8 cellular contexts compared by ENCODE assay signal in genomic region chr20:31595654-31596411, GRCh38. TPM values are rescaled to one million over a fixed set of nuclear protein-coding genes. Genes with fewer than 3 reads are reported as not detected.
DNase-seq lines count a peak whose midpoint lies in the region; ATAC-seq, FAIRE-seq and TF ChIP-seq lines count a peak whose summit lies in the region.

No MANE protein-coding gene starts in this region.

- H3K9me3 Mint-ChIP-seq in mesothelial cell of epicardium, result no peaks in the 10 kb centered on the region
- no peaks in the 10 kb centered on the region for H3K9me3 Mint-ChIP-seq in activated T-helper 2 cell treated with anti-CD3 and anti-CD28 coated beads, Interferon-gamma antibody, Interleukin-2, Interleukin-4, amounts not matched to agents 10 μg/mL and 5 μg/mL and 100 μg/mL, durations not matched to agents 14 hours and 24 hours and 36 hours

- intact Hi-C loops in activated T-helper 2 cell treated with anti-CD3 and anti-CD28 coated beads, Interferon-gamma antibody, Interleukin-2, Interleukin-4, amounts not matched to agents 10 μg/mL and 5 μg/mL and 100 μg/mL, durations not matched to agents 14 hours and 24 hours and 36 hours (cut with micrococcal nuclease), result no loop called here

- TF ChIP-seq RAD21 in H1 (IDR thresholded peaks at IDR 0.05 in 1 of 2, conservative IDR thresholded peaks at IDR 0.05 in 1 of 2; ENCODE audit: low read depth in 2 of 2, low read length in 2 of 2), result no peak

- H3K4me3 ChIP-seq in H1 (ENCODE audit: extremely low read depth in 1 of 4, insufficient read depth in 2 of 4, low read depth in 3 of 4, low read length in 4 of 4), result peak overlapping the region in 1 of 4 experiments; percentile 16; a peak in 1 of 8 replicates

- CTCF ChIA-PET in H1 (lab: Charles Lee; ENCODE audit: partially characterized antibody), result interaction anchor here (0.7 to 32.8 kb wide), 6 partner anchors 9 to 93 kb away, joined by 3 to 1559 read pairs (median 3); partner anchors contain the start of gene ID1

- peak overlapping the region; percentile 100 for H2BK12ac ChIP-seq in H1 (ENCODE audit: low read depth, low read length)

- WGBS in H1 (ENCODE audit: extremely low coverage in 1 of 2, insufficient coverage in 1 of 2, insufficient read length in 1 of 2, insufficient replicate concordance in 2 of 2, low coverage in 1 of 2, low lambda C conversion rate in 2 of 2, missing lambda C conversion rate in 1 of 2), 2 experiments, result 38% methylated on average over 15 of the region's 15 CpGs; no CpG with 5 or more reads in 1 of the 2 experiments

- H2BK20ac ChIP-seq in H1 (ENCODE audit: low read length), result peak overlapping the region; percentile 92

- H3K4me2 ChIP-seq in H1 (ENCODE audit: insufficient read depth in 1 of 2, low read depth in 2 of 2, low read length in 2 of 2), result peak overlapping the region; percentile 14 to 42; a peak in 2 of 4 replicates

- peak overlapping the region; percentile 94 for H3K27ac Mint-ChIP-seq in mesothelial cell of epicardium
- no peak overlapping the region for H3K27ac Mint-ChIP-seq in activated T-helper 2 cell treated with anti-CD3 and anti-CD28 coated beads, Interferon-gamma antibody, Interleukin-2, Interleukin-4, amounts not matched to agents 10 μg/mL and 5 μg/mL and 100 μg/mL, durations not matched to agents 14 hours and 24 hours and 36 hours

- DNase-seq in AG08396 (ENCODE audit: low spot score) (peak; percentile 89), NCI-H2227 treated with DMSO at 0.1 percent for 48 hours (lab: John Stamatoyannopoulos, UW) (peak; percentile 63), H1 (ENCODE audit: low read depth in 1 of 2, low spot score in 2 of 2) (peak; percentile 78 to 90), mesothelial cell of epicardium (ENCODE audit: low spot score in 2 of 2, unreplicated experiment in 2 of 2) (peak in 1 of 2 experiments; percentile 55), NCI-H510A treated with DMSO at 0.1 percent for 48 hours (lab: John Stamatoyannopoulos, UW) (no peak)
- DNase-seq in activated T-helper 2 cell treated with anti-CD3 and anti-CD28 coated beads, Interferon-gamma antibody, Interleukin-2, Interleukin-4, amounts not matched to agents 10 μg/mL and 5 μg/mL and 100 μg/mL, durations not matched to agents 14 hours and 24 hours and 36 hours (ENCODE audit: low spot score), result no peak

- H2BK5ac ChIP-seq in H1 (ENCODE audit: low read depth, low read length), result peak overlapping the region; percentile 100

- H3K9ac ChIP-seq in H1 (replicated peaks in 1 of 4; ENCODE audit: extremely low read depth in 1 of 4, low read depth in 3 of 4, low read length in 3 of 4), result peak overlapping the region in 3 of 4 experiments; percentile 1 to 42 (median 25); a peak in 2 of 7 replicates

- ATAC-seq in HG02981 (IDR thresholded peaks at IDR 0.05; ENCODE audit: unreplicated experiment), result no peak
- no peak for ATAC-seq in HG03565 (IDR thresholded peaks at IDR 0.05; ENCODE audit: unreplicated experiment)

- H3K27me3 Mint-ChIP-seq in mesothelial cell of epicardium (ENCODE audit: low read depth), result no peaks in the 10 kb centered on the region
- peaks cover 1% of the 10 kb centered on the region for H3K27me3 Mint-ChIP-seq in activated T-helper 2 cell treated with anti-CD3 and anti-CD28 coated beads, Interferon-gamma antibody, Interleukin-2, Interleukin-4, amounts not matched to agents 10 μg/mL and 5 μg/mL and 100 μg/mL, durations not matched to agents 14 hours and 24 hours and 36 hours (ENCODE audit: low read depth)

- peak overlapping the region; percentile 74; the same call in 1 of the 2 replicates for H2BK15ac ChIP-seq in H1 (ENCODE audit: low read length)

- H4K91ac ChIP-seq in H1 (replicated peaks; ENCODE audit: insufficient read length, low read length), result peak overlapping the region; percentile 97

- H3K23me2 ChIP-seq in H1 (ENCODE audit: low read depth, low read length), result no peaks in the 10 kb centered on the region

- H3K4me1 Mint-ChIP-seq in mesothelial cell of epicardium, result peaks cover 25% of the 10 kb centered on the region
- no peaks in the 10 kb centered on the region for H3K4me1 Mint-ChIP-seq in activated T-helper 2 cell treated with anti-CD3 and anti-CD28 coated beads, Interferon-gamma antibody, Interleukin-2, Interleukin-4, amounts not matched to agents 10 μg/mL and 5 μg/mL and 100 μg/mL, durations not matched to agents 14 hours and 24 hours and 36 hours (ENCODE audit: low read depth)

- peak overlapping the region; percentile 100 for H3K18ac ChIP-seq in H1 (ENCODE audit: extremely low read depth, low read length)

- no peak overlapping the region for H3K4me3 Mint-ChIP-seq in mesothelial cell of epicardium
- no peak overlapping the region for H3K4me3 Mint-ChIP-seq in activated T-helper 2 cell treated with anti-CD3 and anti-CD28 coated beads, Interferon-gamma antibody, Interleukin-2, Interleukin-4, amounts not matched to agents 10 μg/mL and 5 μg/mL and 100 μg/mL, durations not matched to agents 14 hours and 24 hours and 36 hours (ENCODE audit: low read depth)

- H3K4ac ChIP-seq in H1 (replicated peaks; ENCODE audit: insufficient read length, low read depth, low read length), result peak overlapping the region; percentile 35

- H3K23ac ChIP-seq in H1 (ENCODE audit: insufficient read length), result no peak overlapping the region

- peak overlapping the region; percentile 72 for H4K5ac ChIP-seq in H1 (ENCODE audit: insufficient read length, low read depth, low read length)

- peak; percentile 92 for FAIRE-seq in H1 (lab: Jason Lieb, UNC)

- peak overlapping the region; percentile 97 for H2AK5ac ChIP-seq in H1 (ENCODE audit: low read depth, low read length)

- H3K14ac ChIP-seq in H1 (ENCODE audit: insufficient read length), result no peak overlapping the region

- H4K8ac ChIP-seq in H1 (ENCODE audit: extremely low read depth, insufficient read depth, low read length), result peak overlapping the region; percentile 91

- H3K27ac ChIP-seq in H1 (ENCODE audit: low read depth, low read length), result peak overlapping the region; percentile 69; the same call in 1 of the 2 replicates

- peaks cover 23 to 32% (median 24%) of the 10 kb centered on the region in 4 experiments for H3K4me1 ChIP-seq in H1 (replicated peaks in 1 of 4; ENCODE audit: control insufficient read depth in 3 of 4, insufficient read depth in 4 of 4, low read length in 3 of 4)

- H3K36me3 ChIP-seq in H1 (ENCODE audit: control insufficient read depth in 2 of 4, insufficient read depth in 4 of 4, low read length in 3 of 4), result no peaks in the 10 kb centered on the region

- TF ChIP-seq POLR2A in H1 (IDR thresholded peaks at IDR 0.05; ENCODE audit: control extremely low read depth in 1 of 2, low read depth in 2 of 2, low read length in 2 of 2), result peak in 1 of 2 experiments; percentile 53; a peak in 1 of 3 replicates

- POLR2A ChIA-PET in H1 (lab: Charles Lee; ENCODE audit: partially characterized antibody), result interaction anchor here (1.5 to 26.1 kb wide), 5 partner anchors 11 to 44 kb away, joined by 4 to 1033 read pairs (median 48); partner anchors contain the start of gene ID1

- no peaks in the 10 kb centered on the region for H3K79me2 ChIP-seq in H1 (ENCODE audit: control insufficient read depth in 1 of 2, insufficient read depth in 2 of 2, low read length in 2 of 2)

- TF ChIP-seq CTCF in H1 (IDR thresholded peaks at IDR 0.05; ENCODE audit: control extremely low read depth in 1 of 3, insufficient read depth in 1 of 3, low read depth in 1 of 3, low read length in 3 of 3) (no peak; a peak in 1 of 4 replicates), mesothelial cell of epicardium (IDR thresholded peaks at IDR 0.05; ENCODE audit: unreplicated experiment) (no peak)

- H4K20me1 ChIP-seq in H1 (replicated peaks in 1 of 2; ENCODE audit: control insufficient read depth in 1 of 2, insufficient read depth in 2 of 2, low read length in 2 of 2), result no peaks in the 10 kb centered on the region

- H3K79me1 ChIP-seq in H1 (ENCODE audit: low read depth, low read length), result no peaks in the 10 kb centered on the region

- TF ChIP-seq EP300 in H1 (IDR thresholded peaks at IDR 0.05; ENCODE audit: borderline replicate concordance in 1 of 2, low read depth in 2 of 2, low read length in 2 of 2), result peak in 1 of 2 experiments; percentile 84; a peak in 1 of 3 replicates

- H3K27me3 ChIP-seq in H1 (replicated peaks in 1 of 4; ENCODE audit: control insufficient read depth in 3 of 4, extremely low read depth in 1 of 4, insufficient read depth in 3 of 4, low read length in 3 of 4), result no peaks in the 10 kb centered on the region

- H2AFZ ChIP-seq in H1 (ENCODE audit: low read length), result no peak overlapping the region

- no peaks in the 10 kb centered on the region for H3K36me3 Mint-ChIP-seq in mesothelial cell of epicardium
- H3K36me3 Mint-ChIP-seq in activated T-helper 2 cell treated with anti-CD3 and anti-CD28 coated beads, Interferon-gamma antibody, Interleukin-2, Interleukin-4, amounts not matched to agents 10 μg/mL and 5 μg/mL and 100 μg/mL, durations not matched to agents 14 hours and 24 hours and 36 hours (ENCODE audit: low read depth), result no peaks in the 10 kb centered on the region

- peak overlapping the region; percentile 1 for H3K56ac ChIP-seq in H1 (replicated peaks; ENCODE audit: insufficient read length, low read depth, low read length)

- H2BK120ac ChIP-seq in H1 (replicated peaks; ENCODE audit: low read depth, low read length), result peak overlapping the region; percentile 81

- no peaks in the 10 kb centered on the region for H3K9me3 ChIP-seq in H1 (ENCODE audit: insufficient read depth in 2 of 2, low read depth in 1 of 2, low read length in 1 of 2)

RNA-seq across cellular contexts. Expression of gene ID1, which starts 9.3 kb away (rescaled TPM):
- total RNA-seq in H1 (2021; fragmentation: NEBNext Ultra II Directional; extraction: Animal tissue kit (Norgen Biotek cat#: 25700)), result 120 and 131 TPM in 2 replicates
- polyA plus RNA-seq in H1 (2011; rRNA removed), result 357 and 566 TPM in 2 replicates
- polyA plus RNA-seq in H1 (2011; cell fraction: cytosol; rRNA removed), result 348 TPM
- 267 TPM for polyA plus RNA-seq in H1 (2011; cell fraction: nucleus; rRNA removed)
- polyA plus RNA-seq in H1 (2012, experiment 1 of 2), result 86.5 to 154 TPM (median 117 TPM) in 4 replicates
- 207 TPM for polyA plus RNA-seq in H1 (2012, experiment 2 of 2)
- polyA plus RNA-seq in H1 (2013, experiment 1 of 2), result 89.8 TPM
- polyA plus RNA-seq in H1 (2013, experiment 2 of 2), result 87.6 TPM
- 27.5 and 45.7 TPM in 2 replicates for polyA minus RNA-seq in H1 (2011; rRNA and poly(A)+ RNA removed)
- polyA minus RNA-seq in H1 (2011; cell fraction: cytosol; rRNA and poly(A)+ RNA removed), result 181 TPM
- 200 TPM for polyA minus RNA-seq in H1 (2011; cell fraction: nucleus; rRNA and poly(A)+ RNA removed)
- total RNA-seq in mesothelial cell of epicardium, result 374 to 378 TPM (median 377 TPM) in 3 replicates
- 1.5 and 2.1 TPM in 2 replicates for total RNA-seq in activated T-helper 2 cell treated with anti-CD3 and anti-CD28 coated beads, Interferon-gamma antibody, Interleukin-2, Interleukin-4, amounts not matched to agents 10 μg/mL and 5 μg/mL and 100 μg/mL, durations not matched to agents 14 hours and 24 hours and 36 hours

RNA-seq across cellular contexts. Expression of gene COX4I2, which starts 41.9 kb away (rescaled TPM):
- not detected in 2 replicates for total RNA-seq in H1 (2021; fragmentation: NEBNext Ultra II Directional; extraction: Animal tissue kit (Norgen Biotek cat#: 25700))
- polyA plus RNA-seq in H1 (2011; rRNA removed), result 0.26 and 0.97 TPM in 2 replicates
- 0.14 TPM for polyA plus RNA-seq in H1 (2011; cell fraction: cytosol; rRNA removed)
- polyA plus RNA-seq in H1 (2011; cell fraction: nucleus; rRNA removed), result not detected
- 0.64 TPM in 1 of 4 replicates, not detected in the others for polyA plus RNA-seq in H1 (2012, experiment 1 of 2)
- polyA plus RNA-seq in H1 (2012, experiment 2 of 2), result not detected
- not detected for polyA plus RNA-seq in H1 (2013, experiment 1 of 2)
- not detected for polyA plus RNA-seq in H1 (2013, experiment 2 of 2)
- not detected in 2 replicates for polyA minus RNA-seq in H1 (2011; rRNA and poly(A)+ RNA removed)
- not detected for polyA minus RNA-seq in H1 (2011; cell fraction: cytosol; rRNA and poly(A)+ RNA removed)
- not detected for polyA minus RNA-seq in H1 (2011; cell fraction: nucleus; rRNA and poly(A)+ RNA removed)
- total RNA-seq in mesothelial cell of epicardium, result 0.34 TPM in 1 of 3 replicates, not detected in the others
- not detected in 2 replicates for total RNA-seq in activated T-helper 2 cell treated with anti-CD3 and anti-CD28 coated beads, Interferon-gamma antibody, Interleukin-2, Interleukin-4, amounts not matched to agents 10 μg/mL and 5 μg/mL and 100 μg/mL, durations not matched to agents 14 hours and 24 hours and 36 hours

Comparison
In these comparisons a context has a peak if more than half of its experiments do, and no peak if none do; other contexts are left out.
1. DNase-seq: peak in AG08396 (single experiment), NCI-H2227 treated with DMSO at 0.1 percent for 48 hours (single experiment) and H1 (2 of 2); none in activated T-helper 2 cell treated with anti-CD3 and anti-CD28 coated beads, Interferon-gamma antibody, Interleukin-2, Interleukin-4, amounts not matched to agents 10 μg/mL and 5 μg/mL and 100 μg/mL, durations not matched to agents 14 hours and 24 hours and 36 hours (single experiment) and NCI-H510A treated with DMSO at 0.1 percent for 48 hours (single experiment).
2. RNA of gene ID1, which starts 9.3 kb away (total RNA-seq): 374 to 378 TPM in mesothelial cell of epicardium and 120 to 131 TPM in H1; 1.5 to 2.1 TPM in activated T-helper 2 cell treated with anti-CD3 and anti-CD28 coated beads, Interferon-gamma antibody, Interleukin-2, Interleukin-4, amounts not matched to agents 10 μg/mL and 5 μg/mL and 100 μg/mL, durations not matched to agents 14 hours and 24 hours and 36 hours; every median in the first group is over 10 times any median in the second.